ENCODE assay signal across 8 cellular contexts in the genomic region with DNA sequence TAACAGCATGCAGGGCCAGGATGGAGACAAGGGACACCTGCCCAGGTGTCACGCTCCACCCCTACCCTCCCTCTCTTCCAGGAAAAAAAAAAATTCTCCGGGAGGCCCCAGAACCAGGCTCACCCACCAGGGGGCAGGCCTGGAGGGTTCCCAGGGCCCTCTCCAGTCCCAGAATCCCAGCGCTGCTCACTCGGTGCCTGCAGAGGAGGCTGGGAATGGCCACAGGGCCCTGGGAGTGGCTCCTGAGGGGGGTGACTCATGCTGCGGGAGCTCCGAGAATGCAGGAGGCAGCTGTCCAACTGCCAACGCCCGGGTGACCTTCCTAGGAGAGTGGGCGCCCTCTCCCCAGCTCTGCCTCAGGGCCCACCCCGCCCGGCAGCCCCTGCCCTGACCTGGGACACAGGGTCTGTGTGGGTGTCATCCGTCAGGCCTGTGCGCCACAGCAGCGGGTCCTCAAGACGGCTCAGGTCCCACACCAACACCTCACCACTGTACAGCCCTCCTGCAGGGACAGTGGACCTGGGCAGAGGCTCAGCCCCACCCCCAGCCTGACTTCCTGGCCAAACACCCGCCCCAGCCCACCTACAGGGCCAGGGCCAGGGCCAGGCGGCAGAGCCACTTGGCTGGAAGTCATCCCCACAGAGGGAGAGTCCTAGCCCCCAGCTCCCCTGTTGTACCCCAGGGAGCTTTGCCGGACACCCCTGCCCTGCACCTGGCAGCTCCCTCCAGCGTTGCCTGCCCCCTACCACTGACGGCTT.
A peak's percentile ranks its signal among the peaks of the same experiment; 100 is the strongest.
DNase-seq lines count a peak whose midpoint lies in the region; ATAC-seq and TF ChIP-seq lines count a peak whose summit lies in the region.

No MANE protein-coding gene starts in this region.

- H3K9me2 ChIP-seq in DOHH2 (replicated peaks; ENCODE audit: control insufficient read depth, low read length): no peaks in the 10 kb centered on the region

- H4K20me1 ChIP-seq in DOHH2 (ENCODE audit: control insufficient read depth, insufficient read depth, low read depth, low read length): no peaks in the 10 kb centered on the region

- H3K27ac ChIP-seq in DOHH2 (ENCODE audit: low read depth, low read length) (no peak overlapping the region), angular gyrus (ENCODE audit: low read depth, low read length) (peak overlapping the region; percentile 72), skin epidermis (peak overlapping the region; percentile 25 to 96 (median 84))

- peak; percentile 40 for TF ChIP-seq CTCF in DOHH2 (IDR thresholded peaks at IDR 0.05; ENCODE audit: low read depth, low read length, poor library complexity, severe bottlenecking)

- no peaks in the 10 kb centered on the region for H3K27me3 ChIP-seq in DOHH2 (ENCODE audit: control insufficient read depth, low read length)

- DNase-seq in NCI-H1092 treated with DMSO at 0.1 percent for 48 hours (lab: John Stamatoyannopoulos, UW) (peak; percentile 55), iPS DF 19.7 (ENCODE audit: low read depth, low spot score) (peak; percentile 72), GF-D8 (lab: John Stamatoyannopoulos, UW) (no peak)

- H3K9me3 ChIP-seq in DOHH2 (ENCODE audit: control insufficient read depth, insufficient read depth, low read length): no peaks in the 10 kb centered on the region

- ATAC-seq in GM19463 (IDR thresholded peaks at IDR 0.05; ENCODE audit: unreplicated experiment) (no peak), HG03045 (IDR thresholded peaks at IDR 0.05; ENCODE audit: unreplicated experiment) (no peak)

- peaks cover 4% of the 10 kb centered on the region for H3K4me1 ChIP-seq in DOHH2 (ENCODE audit: control insufficient read depth, low read length)

- H3F3A ChIP-seq in DOHH2 (ENCODE audit: control insufficient read depth, insufficient read depth): 0 out of 2 replicates have a peak, but pooled peaks cover 3% of the 10 kb centered on the region

- H3K4me2 ChIP-seq in DOHH2 (ENCODE audit: low read length): no peak overlapping the region

- no peak overlapping the region for H3K4me3 ChIP-seq in DOHH2 (ENCODE audit: low read length)
- H3K4me3 ChIP-seq in skin epidermis: no peak overlapping the region

- H3K79me2 ChIP-seq in DOHH2 (ENCODE audit: control insufficient read depth, low read length): no peaks in the 10 kb centered on the region

- peaks cover 69% of the 10 kb centered on the region for H3K36me3 ChIP-seq in DOHH2 (ENCODE audit: control insufficient read depth, low read length)
